In the genomic region with DNA sequence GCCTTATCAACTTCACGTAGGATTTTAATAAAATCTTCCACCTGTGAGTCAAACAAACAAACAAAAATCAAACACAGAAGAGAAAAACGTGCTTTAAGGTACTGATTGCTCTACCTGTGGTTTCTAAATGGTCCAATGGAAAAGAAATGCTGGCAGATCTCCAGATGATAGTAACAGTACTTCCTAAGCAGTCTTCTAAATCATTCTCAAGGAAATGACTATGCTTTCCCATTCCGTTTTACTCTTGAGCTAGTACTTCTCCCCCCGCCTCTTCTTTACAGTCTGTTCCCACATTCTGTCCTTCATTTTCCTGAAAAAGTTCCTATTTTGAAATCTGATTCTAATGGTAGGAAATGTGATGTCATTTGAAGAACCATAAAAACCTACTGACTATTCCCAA, we compare ENCODE assay signal across 27 cellular contexts. TPM values are rescaled to one million over a fixed set of nuclear protein-coding genes. Genes with fewer than 3 reads are reported as not detected.
DNase-seq lines count a peak whose midpoint lies in the region; ATAC-seq and TF ChIP-seq lines count a peak whose summit lies in the region.
"Had no signal": no experiment of that assay in that cellular context is flagged by ENCODE, and none has a peak within 500 bp of the region (broad histone marks: within the 10 kb centered on the region; RNA-seq: fewer than 3 reads in every experiment).

No MANE protein-coding gene starts in this region.

- no peaks in the 10 kb centered on the region for H3K4me1 ChIP-seq in BE2C
- H3K4me1 ChIP-seq: BLaER1 treated with 17β-estradiol and CSF1 and Interleukin-3, amounts not matched to agents 10 nM and 100 nM had no signal

- CTCF ChIA-PET in activated CD4-positive, alpha-beta T cell treated with anti-CD3 and anti-CD28 coated beads for 36 hours (lab: Charles Lee), result interaction anchor here (1.0 to 1.8 kb wide), 4 partner anchors 14 to 91 kb away, joined by 3 to 6 read pairs (median 4); a partner anchor contains a TSS

- POLR2A ChIA-PET in activated CD4-positive, alpha-beta T cell treated with anti-CD3 and anti-CD28 coated beads for 36 hours (lab: Charles Lee), result no interaction called here

- no peak for ATAC-seq in activated CD4-positive, alpha-beta T cell treated with anti-CD3 and anti-CD28 coated beads for 36 hours
- ATAC-seq in stimulated activated effector memory CD8-positive, alpha-beta T cell treated with anti-CD3 and anti-CD28 coated beads, Interleukin-12 subunit alpha, Interleukin-12 subunit beta, amount 100 ng/mL, for 72 hours, result no peak
- ATAC-seq: GM23338, HepG2 had no signal

- no peak overlapping the region for H3K4me3 Mint-ChIP-seq in activated CD4-positive, alpha-beta T cell treated with anti-CD3 and anti-CD28 coated beads, Interleukin-2, amount 10 ng/mL, durations not matched to agents 24 days and 14 days
- no peak overlapping the region for H3K4me3 Mint-ChIP-seq in activated CD4-positive, alpha-beta T cell treated with anti-CD3 and anti-CD28 coated beads for 36 hours
- no peak overlapping the region for H3K4me3 Mint-ChIP-seq in stimulated activated effector memory CD8-positive, alpha-beta T cell treated with anti-CD3 and anti-CD28 coated beads, Interleukin-12 subunit alpha, Interleukin-12 subunit beta, amount 100 ng/mL, for 72 hours
- H3K4me3 Mint-ChIP-seq: CD4-positive, alpha-beta T cell; GM23338; H9 had no signal

- H3K4me1 Mint-ChIP-seq in activated CD4-positive, alpha-beta T cell treated with anti-CD3 and anti-CD28 coated beads, Interleukin-2, amount 10 ng/mL, durations not matched to agents 24 days and 14 days, result peaks cover 1% of the 10 kb centered on the region
- H3K4me1 Mint-ChIP-seq in activated CD4-positive, alpha-beta T cell treated with anti-CD3 and anti-CD28 coated beads for 36 hours, result no peaks in the 10 kb centered on the region
- no peaks in the 10 kb centered on the region for H3K4me1 Mint-ChIP-seq in stimulated activated effector memory CD8-positive, alpha-beta T cell treated with anti-CD3 and anti-CD28 coated beads, Interleukin-12 subunit alpha, Interleukin-12 subunit beta, amount 100 ng/mL, for 72 hours

- no peaks in the 10 kb centered on the region for H3K9me3 Mint-ChIP-seq in activated CD4-positive, alpha-beta T cell treated with anti-CD3 and anti-CD28 coated beads, Interleukin-2, amount 10 ng/mL, durations not matched to agents 24 days and 14 days
- no peaks in the 10 kb centered on the region for H3K9me3 Mint-ChIP-seq in activated CD4-positive, alpha-beta T cell treated with anti-CD3 and anti-CD28 coated beads for 36 hours (ENCODE audit: low read depth)
- no peaks in the 10 kb centered on the region for H3K9me3 Mint-ChIP-seq in stimulated activated effector memory CD8-positive, alpha-beta T cell treated with anti-CD3 and anti-CD28 coated beads, Interleukin-12 subunit alpha, Interleukin-12 subunit beta, amount 100 ng/mL, for 72 hours
- H3K9me3 Mint-ChIP-seq: CD4-positive, alpha-beta T cell; GM23338; H9 had no signal

- DNase-seq in activated CD4-positive, alpha-beta T cell treated with anti-CD3 and anti-CD28 coated beads, Interleukin-2, amount 10 ng/mL, durations not matched to agents 24 days and 14 days, result no peak
- no peak for DNase-seq in activated CD4-positive, alpha-beta T cell treated with anti-CD3 and anti-CD28 coated beads for 36 hours
- DNase-seq in M059J (ENCODE audit: low read depth) (peak; percentile 17), dermis blood vessel endothelial cell (peak; percentile 76), BE2C (no peak), NCI-H510A (lab: John Stamatoyannopoulos, UW) (no peak)
- no peak for DNase-seq in stimulated activated effector memory CD8-positive, alpha-beta T cell treated with anti-CD3 and anti-CD28 coated beads, Interleukin-12 subunit alpha, Interleukin-12 subunit beta, amount 100 ng/mL, for 72 hours (ENCODE audit: low spot score in 2 of 2)
- DNase-seq: CD4-positive, alpha-beta T cell; COR-L47; GF-D8; H9; Karpas-422; MV-4-11; NCI-H1105 treated with DMSO at 0.1 percent for 48 hours; NCI-H146; NCI-H2029; NCI-H226; NCI-H510A treated with DMSO at 0.1 percent for 48 hours; NCI-H748 treated with DMSO at 0.1 percent for 48 hours; NK-92 treated with Interleukin-12 subunit alpha and Interleukin-12 subunit beta, amount 100 ng/mL, for 24 hours; Right ventricle myocardium superior; RPMI8226 had no signal

- peaks cover 38% of the 10 kb centered on the region for H3K36me3 Mint-ChIP-seq in activated CD4-positive, alpha-beta T cell treated with anti-CD3 and anti-CD28 coated beads, Interleukin-2, amount 10 ng/mL, durations not matched to agents 24 days and 14 days (ENCODE audit: low read depth)
- peaks cover 29% of the 10 kb centered on the region for H3K36me3 Mint-ChIP-seq in activated CD4-positive, alpha-beta T cell treated with anti-CD3 and anti-CD28 coated beads for 36 hours (ENCODE audit: low read depth)
- peaks cover 62% of the 10 kb centered on the region for H3K36me3 Mint-ChIP-seq in stimulated activated effector memory CD8-positive, alpha-beta T cell treated with anti-CD3 and anti-CD28 coated beads, Interleukin-12 subunit alpha, Interleukin-12 subunit beta, amount 100 ng/mL, for 72 hours

- H3K27me3 Mint-ChIP-seq in activated CD4-positive, alpha-beta T cell treated with anti-CD3 and anti-CD28 coated beads, Interleukin-2, amount 10 ng/mL, durations not matched to agents 24 days and 14 days, result no peaks in the 10 kb centered on the region
- no peaks in the 10 kb centered on the region for H3K27me3 Mint-ChIP-seq in activated CD4-positive, alpha-beta T cell treated with anti-CD3 and anti-CD28 coated beads for 36 hours
- H3K27me3 Mint-ChIP-seq: CD4-positive, alpha-beta T cell had no signal

- H3K4me3 ChIP-seq in BE2C (ENCODE audit: low read depth, low read length), result no peak overlapping the region
- H3K4me3 ChIP-seq: BLaER1 treated with 17β-estradiol and CSF1 and Interleukin-3, amounts not matched to agents 10 nM and 100 nM; GM23338 had no signal

- intact Hi-C loops in activated CD4-positive, alpha-beta T cell treated with anti-CD3 and anti-CD28 coated beads, Interleukin-2, amount 10 ng/mL, durations not matched to agents 24 days and 14 days (cut with micrococcal nuclease), result no loop called here
- intact Hi-C loops in activated CD4-positive, alpha-beta T cell treated with anti-CD3 and anti-CD28 coated beads for 36 hours (cut with DNase I, micrococcal nuclease), result no loop called here

- H3K36me3 ChIP-seq in BE2C, result peaks cover 7% of the 10 kb centered on the region; the same call in 1 of the 2 replicates

- H3K27me3 ChIP-seq in BE2C, result no peaks in the 10 kb centered on the region
- H3K27me3 ChIP-seq: BLaER1 treated with 17β-estradiol and CSF1 and Interleukin-3, amounts not matched to agents 10 nM and 100 nM had no signal

- peak overlapping the region; percentile 12 for H3K27ac Mint-ChIP-seq in activated CD4-positive, alpha-beta T cell treated with anti-CD3 and anti-CD28 coated beads, Interleukin-2, amount 10 ng/mL, durations not matched to agents 24 days and 14 days
- no peak overlapping the region for H3K27ac Mint-ChIP-seq in activated CD4-positive, alpha-beta T cell treated with anti-CD3 and anti-CD28 coated beads for 36 hours
- peak overlapping the region; percentile 38 for H3K27ac Mint-ChIP-seq in stimulated activated effector memory CD8-positive, alpha-beta T cell treated with anti-CD3 and anti-CD28 coated beads, Interleukin-12 subunit alpha, Interleukin-12 subunit beta, amount 100 ng/mL, for 72 hours
- H3K27ac Mint-ChIP-seq: CD4-positive, alpha-beta T cell; GM23338; H9 had no signal

- H3K9me3 ChIP-seq in BE2C, result no peaks in the 10 kb centered on the region
- H3K9me3 ChIP-seq: BLaER1 treated with 17β-estradiol and CSF1 and Interleukin-3, amounts not matched to agents 10 nM and 100 nM had no signal

- TF ChIP-seq CTCF in BE2C (IDR thresholded peaks at IDR 0.05; ENCODE audit: low read depth, low read length), result no peak

RNA-seq across cellular contexts. Expression of a gene that starts 25.4 kb away (rescaled TPM):
- total RNA-seq in activated CD4-positive, alpha-beta T cell treated with anti-CD3 and anti-CD28 coated beads, Interleukin-2, amount 10 ng/mL, durations not matched to agents 24 days and 14 days, result 40.1 and 43.5 TPM in 2 replicates
- 10 to 100 TPM; 37.4 to 40.9 TPM for total RNA-seq in activated CD4-positive, alpha-beta T cell treated with anti-CD3 and anti-CD28 coated beads for 36 hours
- total RNA-seq in M059J (2014; rRNA removed; shearing (Covaris generic)), result 23.7 and 35.6 TPM in 2 replicates
- total RNA-seq in dermis blood vessel endothelial cell, result 18.0 and 24.7 TPM in 2 replicates
- polyA plus RNA-seq in BE2C (2012; ENCODE audit: insufficient read depth, insufficient read length, low read depth), result 22.0 TPM

RNA-seq across cellular contexts. Expression of a gene that starts 34.4 kb away (rescaled TPM):
- 0.36 and 0.56 TPM in 2 replicates for total RNA-seq in activated CD4-positive, alpha-beta T cell treated with anti-CD3 and anti-CD28 coated beads, Interleukin-2, amount 10 ng/mL, durations not matched to agents 24 days and 14 days
- total RNA-seq in activated CD4-positive, alpha-beta T cell treated with anti-CD3 and anti-CD28 coated beads for 36 hours, result under 1 TPM; 0.18 to 0.23 TPM
- total RNA-seq in M059J (2014; rRNA removed; shearing (Covaris generic)), result 0.64 TPM in 1 of 2 replicates, not detected in the other
- total RNA-seq in dermis blood vessel endothelial cell, result under 0.01 TPM in 1 of 2 replicates, not detected in the other
- polyA plus RNA-seq in BE2C (2012; ENCODE audit: insufficient read depth, insufficient read length, low read depth), result 0.08 TPM
- total RNA-seq: A172, SK-MEL-5 had no signal

RNA-seq across cellular contexts. Expression of a gene that starts 51.9 kb away (rescaled TPM):
- not detected in 2 replicates for total RNA-seq in activated CD4-positive, alpha-beta T cell treated with anti-CD3 and anti-CD28 coated beads, Interleukin-2, amount 10 ng/mL, durations not matched to agents 24 days and 14 days
- not detected for total RNA-seq in activated CD4-positive, alpha-beta T cell treated with anti-CD3 and anti-CD28 coated beads for 36 hours
- total RNA-seq in M059J (2014; rRNA removed; shearing (Covaris generic)), result not detected in 2 replicates
- total RNA-seq in dermis blood vessel endothelial cell, result not detected in 2 replicates
- polyA plus RNA-seq in BE2C (2012; ENCODE audit: insufficient read depth, insufficient read length, low read depth), result not detected
- total RNA-seq: A172; CD4-positive, alpha-beta T cell; GM23338; H9; HepG2; Right ventricle myocardium superior had no signal
- polyA plus RNA-seq: GM23338 had no signal

Comparison
In these comparisons a context has a peak if more than half of its experiments do, and no peak if none do; other contexts are left out.
1. DNase-seq: peak in M059J (single experiment) and dermis blood vessel endothelial cell (single experiment); none in activated CD4-positive, alpha-beta T cell treated with anti-CD3 and anti-CD28 coated beads, Interleukin-2, amount 10 ng/mL, durations not matched to agents 24 days and 14 days (single experiment), activated CD4-positive, alpha-beta T cell treated with anti-CD3 and anti-CD28 coated beads for 36 hours (single experiment), stimulated activated effector memory CD8-positive, alpha-beta T cell treated with anti-CD3 and anti-CD28 coated beads, Interleukin-12 subunit alpha, Interleukin-12 subunit beta, amount 100 ng/mL, for 72 hours (0 of 2), BE2C (single experiment) and NCI-H510A (single experiment).